ENCODE assay signal across 11 cellular contexts in the genomic region with DNA sequence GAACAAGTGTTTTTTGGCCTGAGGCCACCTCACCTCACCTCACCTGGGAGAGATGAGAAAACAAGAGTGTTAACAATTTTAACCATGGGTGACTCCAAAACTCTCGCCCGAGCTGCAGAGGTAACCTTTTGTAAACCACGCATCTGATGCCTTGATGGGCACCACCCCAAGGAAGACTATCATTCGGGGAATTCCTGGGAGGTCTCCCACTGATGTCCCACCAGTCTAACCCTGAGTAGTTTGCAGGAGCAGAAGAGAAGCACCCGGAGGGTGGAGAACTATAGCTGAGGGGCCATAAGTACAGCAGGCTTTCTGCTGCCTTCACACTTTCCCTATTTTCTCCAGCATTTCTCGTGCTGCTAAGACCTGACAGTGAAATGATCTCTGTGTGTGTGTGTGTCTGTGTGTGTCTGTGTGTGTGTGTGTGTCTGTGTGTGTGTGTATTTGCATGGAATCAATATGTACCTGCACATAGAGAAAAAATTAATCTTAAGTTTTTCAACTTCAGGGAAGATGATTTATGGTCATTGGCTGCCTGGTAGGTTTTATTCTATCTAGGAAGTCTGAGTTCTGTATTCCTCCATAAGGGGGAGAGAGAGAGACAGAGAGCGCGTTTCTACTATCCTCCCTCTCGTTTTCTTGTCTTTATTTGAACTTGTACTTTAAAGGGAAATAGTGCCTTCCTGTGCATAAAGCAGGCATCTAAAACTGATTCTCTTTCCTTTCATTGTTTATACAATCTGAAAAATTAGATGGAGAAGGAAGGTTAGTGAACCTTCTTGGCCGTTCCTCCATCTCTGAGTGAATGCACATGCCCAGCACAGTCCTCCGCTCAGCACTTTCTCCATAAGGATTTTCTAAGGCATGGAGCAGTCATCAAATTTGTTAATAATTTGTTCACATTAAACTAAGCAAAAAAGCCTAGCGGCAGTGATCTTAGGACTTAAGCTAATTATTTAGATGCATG.
DNase-seq lines count a peak whose midpoint lies in the region; ATAC-seq and TF ChIP-seq lines count a peak whose summit lies in the region.
"Had no signal": no experiment of that assay in that cellular context is flagged by ENCODE, and none has a peak within 500 bp of the region (broad histone marks: within the 10 kb centered on the region; RNA-seq: fewer than 3 reads in every experiment).

No MANE protein-coding gene starts in this region.

- DNase-seq in GM23248 (peak; percentile 49), WERI-Rb-1 (no peak), fibroblast of villous mesenchyme (ENCODE audit: low read depth) (peak; percentile 50), retinal pigment epithelial cell (ENCODE audit: low read depth) (no peak), DMS53 treated with DMSO at 0.1 percent for 48 hours (lab: John Stamatoyannopoulos, UW; ENCODE audit: unreplicated experiment) (no peak), Kasumi-1 (lab: John Stamatoyannopoulos, UW) (no peak), UCSD-AML1 (lab: John Stamatoyannopoulos, UW; ENCODE audit: unreplicated experiment) (no peak)
- DNase-seq: activated naive CD8-positive, alpha-beta T cell treated with anti-CD3 and anti-CD28 coated beads, Interleukin-2, amount 50 U/mL, for 24 hours; CD4-positive, CD25-positive, alpha-beta regulatory T cell; NCI-H1930 had no signal

- H3K36me3 ChIP-seq in GM23248 (ENCODE audit: low read depth) (no peaks in the 10 kb centered on the region), WERI-Rb-1 (no peaks in the 10 kb centered on the region)

- in situ Hi-C loops in GM23248 (cut with MboI): no loop called here

- no peaks in the 10 kb centered on the region for H3K79me2 ChIP-seq in GM23248 (ENCODE audit: insufficient read depth)

- peaks cover 31% of the 10 kb centered on the region for H3K4me1 ChIP-seq in GM23248 (ENCODE audit: insufficient read depth)

- H3K27me3 ChIP-seq in GM23248 (replicated peaks; ENCODE audit: insufficient read depth): no peaks in the 10 kb centered on the region
- H3K27me3 ChIP-seq in WERI-Rb-1 (ENCODE audit: insufficient read depth, low read depth, severe bottlenecking): no peaks in the 10 kb centered on the region

- no peak overlapping the region for H2AFZ ChIP-seq in GM23248

- no peaks in the 10 kb centered on the region for H4K20me1 ChIP-seq in GM23248 (ENCODE audit: insufficient read depth)

- peaks cover 19% of the 10 kb centered on the region; the same call in 1 of the 2 replicates for H3F3A ChIP-seq in GM23248 (ENCODE audit: insufficient read depth)

- TF ChIP-seq CTCF in WERI-Rb-1 (IDR thresholded peaks at IDR 0.05; ENCODE audit: low read depth, low read length) (0 out of 2 replicates have a peak, but pooled peaks have one; percentile 6), fibroblast of villous mesenchyme (IDR thresholded peaks at IDR 0.05; ENCODE audit: insufficient read depth, low read depth, low read length) (peak; percentile 51), retinal pigment epithelial cell (conservative IDR thresholded peaks at IDR 0.05; ENCODE audit: low read depth, low read length) (peak; percentile 44)

- ATAC-seq in HG02763 (IDR thresholded peaks at IDR 0.05; ENCODE audit: unreplicated experiment): no peak
- ATAC-seq: activated naive CD8-positive, alpha-beta T cell treated with anti-CD3 and anti-CD28 coated beads, Interleukin-2, amount 50 U/mL, for 24 hours had no signal

- H3K9ac ChIP-seq in GM23248: no peak overlapping the region

- no peaks in the 10 kb centered on the region for H3K9me3 ChIP-seq in GM23248 (ENCODE audit: low read depth)
- no peaks in the 10 kb centered on the region for H3K9me3 ChIP-seq in WERI-Rb-1 (ENCODE audit: severe bottlenecking)

- 55 to 62% methylated on average over 12 of the region's 12 CpGs for WGBS in GM23248 (ENCODE audit: low coverage in 1 of 2, low lambda C conversion rate in 2 of 2, missing lambda C conversion rate in 2 of 2), 2 experiments

- no peak overlapping the region for H3K4me2 ChIP-seq in GM23248 (ENCODE audit: unreplicated experiment)

- H3K27ac ChIP-seq in GM23248: no peak overlapping the region
- H3K27ac ChIP-seq in WERI-Rb-1: no peak overlapping the region

- H3K4me3 ChIP-seq in GM23248 (no peak overlapping the region), WERI-Rb-1 (ENCODE audit: low read depth, low read length) (no peak overlapping the region), fibroblast of villous mesenchyme (ENCODE audit: low read depth, low read length) (no peak overlapping the region), retinal pigment epithelial cell (ENCODE audit: low read length) (no peak overlapping the region)

- H3K9me2 ChIP-seq in GM23248 (ENCODE audit: insufficient read depth): no peaks in the 10 kb centered on the region

Comparison
In these comparisons a context has a peak if more than half of its experiments do, and no peak if none do; other contexts are left out.
1. DNase-seq: peak in GM23248 (single experiment) and fibroblast of villous mesenchyme (single experiment); none in WERI-Rb-1 (single experiment), retinal pigment epithelial cell (single experiment), DMS53 treated with DMSO at 0.1 percent for 48 hours (single experiment), Kasumi-1 (0 of 2) and UCSD-AML1 (single experiment).
2. Peak in every context shown above with its lines, with median percentiles within 50 percentile points of each other: CTCF ChIP-seq.